Comparison of ENCODE assay signal across 9 cellular contexts in the genomic region with DNA sequence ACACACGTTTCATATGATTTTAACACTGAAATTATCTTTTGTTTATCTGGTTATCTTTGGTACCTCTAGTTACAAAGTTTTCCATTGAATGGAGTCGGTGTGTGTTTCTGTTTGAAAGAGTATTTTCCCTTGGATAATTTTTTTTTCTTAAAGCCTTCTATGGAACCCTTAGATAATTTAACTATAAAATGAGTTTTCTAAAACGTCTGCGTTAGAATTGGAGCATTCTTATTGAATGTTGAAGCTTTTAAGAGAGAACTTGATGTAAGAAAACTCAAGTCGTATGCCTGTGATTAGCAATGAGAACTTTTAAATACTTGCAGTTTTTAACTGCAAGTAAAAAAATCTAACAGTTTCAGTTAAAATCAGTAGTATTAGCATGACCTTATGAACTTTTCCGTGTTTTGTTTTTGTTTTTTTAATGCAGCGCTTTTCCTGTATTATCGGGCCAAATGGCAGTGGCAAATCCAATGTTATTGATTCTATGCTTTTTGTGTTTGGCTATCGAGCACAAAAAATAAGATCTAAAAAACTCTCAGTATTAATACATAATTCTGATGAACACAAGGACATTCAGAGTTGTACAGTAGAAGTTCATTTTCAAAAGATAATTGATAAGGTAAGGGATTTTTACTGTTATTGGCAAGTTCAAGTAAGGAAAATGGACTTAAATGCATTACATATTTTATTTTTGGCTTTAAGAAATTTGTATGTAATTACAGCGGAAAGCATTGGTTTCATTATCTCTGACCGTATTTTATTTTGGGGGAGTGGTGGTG. TPM values are rescaled to one million over a fixed set of nuclear protein-coding genes. Genes with fewer than 3 reads are reported as not detected.
DNase-seq lines count a peak whose midpoint lies in the region; ATAC-seq, FAIRE-seq and TF ChIP-seq lines count a peak whose summit lies in the region.
"Had no signal": no experiment of that assay in that cellular context is flagged by ENCODE, and none has a peak within 500 bp of the region (broad histone marks: within the 10 kb centered on the region; RNA-seq: fewer than 3 reads in every experiment).

No MANE protein-coding gene starts in this region.

- TF ChIP-seq POLR2A in transverse colon (IDR thresholded peaks at IDR 0.05): no peak

- peak overlapping the region; percentile 81 for H3K4me2 ChIP-seq in keratinocyte (ENCODE audit: control insufficient read depth, extremely low read depth, insufficient read depth, low read depth, low read length)

- peaks cover 66% of the 10 kb centered on the region for H3K36me3 Mint-ChIP-seq in activated CD8-positive, alpha-beta T cell treated with anti-CD3 and anti-CD28 coated beads, Interleukin-2, amount 10 ng/mL, durations not matched to agents 7 days and 5 days (ENCODE audit: low read depth)

- CTCF ChIA-PET in activated CD8-positive, alpha-beta T cell treated with anti-CD3 and anti-CD28 coated beads, Interleukin-2, amount 10 ng/mL, durations not matched to agents 7 days and 5 days (lab: Charles Lee): interaction anchor here (1.0 to 2.2 kb wide), 6 partner anchors 8 to 370 kb away, joined by 3 to 14 read pairs (median 6); no protein-coding TSS in a partner anchor
- CTCF ChIA-PET in RWPE1 (lab: Yijun Ruan, JAX): interaction anchor here (0.7 to 0.8 kb wide), 3 partner anchors 9 to 11 kb away, joined by 3 to 6 read pairs (median 3); no protein-coding TSS in a partner anchor

- no peak for TF ChIP-seq EP300 in transverse colon (IDR thresholded peaks at IDR 0.05; ENCODE audit: low read depth)

- WGBS in transverse colon (ENCODE audit: low coverage in 1 of 2), 2 donors: 16 to 30% methylated on average over 11 of the region's 11 CpGs

- POLR2A ChIA-PET in activated CD8-positive, alpha-beta T cell treated with anti-CD3 and anti-CD28 coated beads, Interleukin-2, amount 10 ng/mL, durations not matched to agents 7 days and 5 days (lab: Charles Lee): interaction anchor here (0.5 to 1.6 kb wide), 6 partner anchors 17 to 163 kb away, joined by 3 to 19 read pairs (median 4); a partner anchor contains a TSS
- POLR2A ChIA-PET in RWPE1 (lab: Yijun Ruan, JAX; ENCODE audit: low non-redundant PET): no interaction called here

- H3K9me1 ChIP-seq in keratinocyte (ENCODE audit: control insufficient read depth, extremely low read depth, insufficient read depth, low read length): no peaks in the 10 kb centered on the region

- H3K4me3 Mint-ChIP-seq in activated CD8-positive, alpha-beta T cell treated with anti-CD3 and anti-CD28 coated beads, Interleukin-2, amount 10 ng/mL, durations not matched to agents 7 days and 5 days: peak overlapping the region; percentile 94

- H3K4me1 ChIP-seq in cardiac muscle cell (ENCODE audit: low read depth): peaks cover 31% of the 10 kb centered on the region
- peaks cover 19% of the 10 kb centered on the region for H3K4me1 ChIP-seq in keratinocyte (ENCODE audit: control insufficient read depth, extremely low read depth, insufficient read depth, low read length)
- H3K4me1 ChIP-seq in transverse colon: peaks cover 4 to 42% (median 16%) of the 10 kb centered on the region in 4 donors

- dilution Hi-C loops in keratinocyte (cut with MboI; ENCODE audit: extremely low pct_ligation_motif_present, low sequenced_read_pairs): no loop called here

- peaks cover 44% of the 10 kb centered on the region for H3K4me1 Mint-ChIP-seq in activated CD8-positive, alpha-beta T cell treated with anti-CD3 and anti-CD28 coated beads, Interleukin-2, amount 10 ng/mL, durations not matched to agents 7 days and 5 days (ENCODE audit: low read depth)

- H4K20me1 ChIP-seq in keratinocyte (ENCODE audit: control insufficient read depth, extremely low read depth, insufficient read depth, low read length): peaks cover 6% of the 10 kb centered on the region

- in situ Hi-C loops in transverse colon (cut with MboI; ENCODE audit: low pct_ligation_motif_present in 1 of 4, low pct_unique_long_range_greater_than_20kb in 1 of 4, low sequenced_read_pairs in 3 of 4): no loop called here

- no peak for TF ChIP-seq CTCF in cardiac muscle cell (IDR thresholded peaks at IDR 0.05; ENCODE audit: low read depth, low read length)
- TF ChIP-seq CTCF in keratinocyte (optimal IDR thresholded peaks at IDR 0.05 in 1 of 3, IDR thresholded peaks at IDR 0.05 in 1 of 3, conservative IDR thresholded peaks at IDR 0.05 in 1 of 3; ENCODE audit: extremely low read depth in 1 of 3, insufficient read depth in 2 of 3, low read length in 3 of 3): no peak
- no peak for TF ChIP-seq CTCF in transverse colon (IDR thresholded peaks at IDR 0.05)
- TF ChIP-seq CTCF in RWPE1 (conservative IDR thresholded peaks at IDR 0.05; ENCODE audit: low read depth): no peak

- H3K9ac ChIP-seq in keratinocyte (ENCODE audit: control insufficient read depth, extremely low read depth, insufficient read depth, low read length): peak overlapping the region; percentile 97

- DNase-seq in cardiac muscle cell (ENCODE audit: low read depth in 1 of 2, low spot score in 1 of 2) (peak in 1 of 2 donors; percentile 25), cardiac septum (ENCODE audit: low spot score) (no peak), keratinocyte (ENCODE audit: low read depth, low spot score) (no peak), transverse colon (no peak), RWPE1 (ENCODE audit: low spot score) (no peak)
- DNase-seq in activated CD8-positive, alpha-beta T cell treated with anti-CD3 and anti-CD28 coated beads, Interleukin-2, amount 10 ng/mL, durations not matched to agents 7 days and 5 days: no peak

- H3K27me3 ChIP-seq in cardiac muscle cell (no peaks in the 10 kb centered on the region), keratinocyte (ENCODE audit: control insufficient read depth, extremely low read depth, insufficient read depth, low read length) (no peaks in the 10 kb centered on the region), transverse colon (no peaks in the 10 kb centered on the region)

- intact Hi-C loops in cardiac septum (cut with DNase I): loop anchor here (10.0 kb wide), 1 partner anchor 568 kb away; a partner anchor contains a TSS
- intact Hi-C loops in transverse colon (cut with DNase I; ENCODE audit: low total_unique reads): no loop called here

- FAIRE-seq in keratinocyte (lab: Jason Lieb, UNC): no peak

- peak overlapping the region; percentile 74 for H3K4me3 ChIP-seq in cardiac muscle cell
- peak overlapping the region; percentile 72 to 100 (median 92) for H3K4me3 ChIP-seq in keratinocyte (ENCODE audit: control insufficient read depth in 2 of 3, extremely low read depth in 1 of 3, insufficient read depth in 2 of 3, low read depth in 1 of 3, low read length in 3 of 3)
- peak overlapping the region in 3 of 4 donors; percentile 59 to 96 (median 84) for H3K4me3 ChIP-seq in transverse colon

- H3K9me3 Mint-ChIP-seq in activated CD8-positive, alpha-beta T cell treated with anti-CD3 and anti-CD28 coated beads, Interleukin-2, amount 10 ng/mL, durations not matched to agents 7 days and 5 days (ENCODE audit: insufficient read depth): no peaks in the 10 kb centered on the region

- H3K9me3 ChIP-seq in cardiac muscle cell (ENCODE audit: low read depth) (no peaks in the 10 kb centered on the region), keratinocyte (ENCODE audit: control insufficient read depth, low read depth, low read length) (no peaks in the 10 kb centered on the region), transverse colon (no peaks in the 10 kb centered on the region)

- H3K27ac ChIP-seq in cardiac muscle cell (no peak overlapping the region), keratinocyte (ENCODE audit: control insufficient read depth, insufficient read depth, low read length) (peak overlapping the region; percentile 96), transverse colon (peak overlapping the region in 3 of 4 donors; percentile 88 to 94 (median 94)), RWPE1 (no peak overlapping the region)

- no peak for ATAC-seq in activated CD8-positive, alpha-beta T cell treated with anti-CD3 and anti-CD28 coated beads, Interleukin-2, amount 10 ng/mL, durations not matched to agents 7 days and 5 days
- ATAC-seq in HG03025 (IDR thresholded peaks at IDR 0.05; ENCODE audit: low FRiP score, unreplicated experiment) (no peak), HG02571 (IDR thresholded peaks at IDR 0.05; ENCODE audit: unreplicated experiment) (no peak)

- H2AFZ ChIP-seq in keratinocyte (ENCODE audit: control insufficient read depth, low read length): no peak overlapping the region

- no peaks in the 10 kb centered on the region for H3K27me3 Mint-ChIP-seq in activated CD8-positive, alpha-beta T cell treated with anti-CD3 and anti-CD28 coated beads, Interleukin-2, amount 10 ng/mL, durations not matched to agents 7 days and 5 days (ENCODE audit: low read depth)

- H3K79me2 ChIP-seq in keratinocyte (ENCODE audit: control insufficient read depth, insufficient read depth, low read length): peaks cover 94% of the 10 kb centered on the region

- H3K36me3 ChIP-seq in cardiac muscle cell (peaks cover 19% of the 10 kb centered on the region), keratinocyte (ENCODE audit: control insufficient read depth in 2 of 2, extremely low read depth in 1 of 2, insufficient read depth in 2 of 2, low read length in 2 of 2) (peaks cover 0 to under 1% of the 10 kb centered on the region in 2 experiments), transverse colon (peaks cover 0 to 4% (median 0%) of the 10 kb centered on the region in 4 donors)

- peak overlapping the region; percentile 65 for H3K27ac Mint-ChIP-seq in activated CD8-positive, alpha-beta T cell treated with anti-CD3 and anti-CD28 coated beads, Interleukin-2, amount 10 ng/mL, durations not matched to agents 7 days and 5 days

RNA-seq across cellular contexts. Expression of a gene that starts 3.0 kb away (rescaled TPM):
- 33.3 and 91.6 TPM in 2 replicates for total RNA-seq in cardiac muscle cell
- 63.0 and 142 TPM in 2 replicates for polyA plus RNA-seq in cardiac muscle cell
- 17.5 TPM for total RNA-seq in cardiac septum
- 100 to 1,000 TPM; 292 to 300 TPM for total RNA-seq in activated CD8-positive, alpha-beta T cell treated with anti-CD3 and anti-CD28 coated beads, Interleukin-2, amount 10 ng/mL, durations not matched to agents 7 days and 5 days
- 9.1 to 45.2 TPM (median 32.0 TPM) in 3 replicates for polyA plus RNA-seq in keratinocyte
- polyA plus RNA-seq in keratinocyte (2011; ENCODE audit: low read depth): 49.3 TPM
- 13.1 and 18.1 TPM in 2 replicates for polyA plus RNA-seq in keratinocyte (2011; cell fraction: cytosol; rRNA removed)
- 17.9 and 33.4 TPM in 2 replicates for polyA plus RNA-seq in keratinocyte (2011; cell fraction: nucleus; rRNA removed)
- 10.0 and 34.1 TPM in 2 replicates for polyA plus RNA-seq in keratinocyte (2012; ENCODE audit: low replicate concordance)
- polyA minus RNA-seq in keratinocyte: 2.3 to 16.0 TPM (median 4.3 TPM) in 3 replicates
- 7.7 TPM for polyA minus RNA-seq in keratinocyte (2011; cell fraction: cytosol; rRNA and poly(A)+ RNA removed)
- polyA minus RNA-seq in keratinocyte (2011; cell fraction: nucleus; rRNA and poly(A)+ RNA removed): 13.7 and 16.4 TPM in 2 replicates
- 100 to 1,000 TPM in 1 of 4 donors, 10 to 100 TPM in 3; 29.4 to 263 (median 57.9) TPM for total RNA-seq in transverse colon

RNA-seq across cellular contexts. Expression of a gene that starts 3.4 kb away (rescaled TPM):
- total RNA-seq in cardiac muscle cell (30.1 and 42.5 TPM in 2 replicates), cardiac septum (10.7 TPM), transverse colon (10 to 100 TPM in 3 of 4 donors, under 1 TPM in 1; 0.37 to 78.8 (median 19.7) TPM)
- polyA plus RNA-seq in cardiac muscle cell (24.1 and 25.0 TPM in 2 replicates), keratinocyte (11.2 to 23.6 TPM (median 12.3 TPM) in 3 replicates)
- 10 to 100 TPM; 27.5 to 29.7 TPM for total RNA-seq in activated CD8-positive, alpha-beta T cell treated with anti-CD3 and anti-CD28 coated beads, Interleukin-2, amount 10 ng/mL, durations not matched to agents 7 days and 5 days
- polyA plus RNA-seq in keratinocyte (2011; ENCODE audit: low read depth): 15.6 TPM
- 8.2 and 13.0 TPM in 2 replicates for polyA plus RNA-seq in keratinocyte (2011; cell fraction: cytosol; rRNA removed)
- polyA plus RNA-seq in keratinocyte (2011; cell fraction: nucleus; rRNA removed): 18.8 and 32.7 TPM in 2 replicates
- 5.0 and 12.7 TPM in 2 replicates for polyA plus RNA-seq in keratinocyte (2012; ENCODE audit: low replicate concordance)
- 2.8 to 15.2 TPM (median 5.4 TPM) in 3 replicates for polyA minus RNA-seq in keratinocyte
- polyA minus RNA-seq in keratinocyte (2011; cell fraction: cytosol; rRNA and poly(A)+ RNA removed): 20.9 TPM
- polyA minus RNA-seq in keratinocyte (2011; cell fraction: nucleus; rRNA and poly(A)+ RNA removed): 9.4 and 23.5 TPM in 2 replicates

RNA-seq across cellular contexts. Expression of a gene that starts 47.1 kb away (rescaled TPM):
- total RNA-seq in cardiac muscle cell: 3.2 and 15.5 TPM in 2 replicates
- 11.1 and 32.3 TPM in 2 replicates for polyA plus RNA-seq in cardiac muscle cell
- 0.51 TPM for total RNA-seq in cardiac septum
- 10 to 100 TPM; 51.2 to 53.5 TPM for total RNA-seq in activated CD8-positive, alpha-beta T cell treated with anti-CD3 and anti-CD28 coated beads, Interleukin-2, amount 10 ng/mL, durations not matched to agents 7 days and 5 days
- polyA plus RNA-seq in keratinocyte: 4.2 to 8.0 TPM (median 6.3 TPM) in 3 replicates
- 1.7 TPM for polyA plus RNA-seq in keratinocyte (2011; ENCODE audit: low read depth)
- 2.3 and 3.7 TPM in 2 replicates for polyA plus RNA-seq in keratinocyte (2011; cell fraction: cytosol; rRNA removed)
- 6.0 and 6.1 TPM in 2 replicates for polyA plus RNA-seq in keratinocyte (2011; cell fraction: nucleus; rRNA removed)
- polyA plus RNA-seq in keratinocyte (2012; ENCODE audit: low replicate concordance): 2.4 and 7.9 TPM in 2 replicates
- polyA minus RNA-seq in keratinocyte: 4.3 to 10.2 TPM (median 4.9 TPM) in 3 replicates
- polyA minus RNA-seq in keratinocyte (2011; cell fraction: cytosol; rRNA and poly(A)+ RNA removed): 4.2 TPM
- 9.2 and 17.8 TPM in 2 replicates for polyA minus RNA-seq in keratinocyte (2011; cell fraction: nucleus; rRNA and poly(A)+ RNA removed)
- 10 to 100 TPM in 1 of 4 donors, 1 to 10 TPM in 2, not detected in 1; 1.9 to 10.9 (median 8.4) TPM for total RNA-seq in transverse colon
- total RNA-seq: G401 had no signal

Comparison
In these comparisons a context has a peak if more than half of its experiments do, and no peak if none do; other contexts are left out.
1. H3K27ac ChIP-seq: peak in keratinocyte (single experiment) and transverse colon (3 of 4); none in cardiac muscle cell (single experiment) and RWPE1 (single experiment).
2. Peak in every context shown above with its lines, with median percentiles within 50 percentile points of each other: H3K4me3 ChIP-seq.